In genomic region chr1:1293618-1294249, GRCh38 we compare ENCODE assay signal across 2 cellular contexts.
TF ChIP-seq lines count a peak whose summit lies in the region.

No MANE protein-coding gene starts in this region.

TF ChIP-seq in SK-N-SH, 30 proteins besides CTCF, POLR2A, EP300 and RAD21 (continued from another document):
- TF ChIP-seq IRF3 (IDR thresholded peaks at IDR 0.05; ENCODE audit: low read depth, low read length), result no peak
- no peak for TF ChIP-seq TAF1 (IDR thresholded peaks at IDR 0.05; ENCODE audit: borderline replicate concordance, low read depth, low read length)
- no peak for TF ChIP-seq FOXJ3 (CRISPR knock-in tag; IDR thresholded peaks at IDR 0.05)
- TF ChIP-seq NRF1 (IDR thresholded peaks at IDR 0.05; ENCODE audit: low read depth, low read length), result no peak
- TF ChIP-seq FOSL2 (IDR thresholded peaks at IDR 0.05; ENCODE audit: borderline replicate concordance, low read depth), result no peak
- no peak for TF ChIP-seq MAX (IDR thresholded peaks at IDR 0.05; ENCODE audit: low read depth)
- TF ChIP-seq YY1 (IDR thresholded peaks at IDR 0.05; ENCODE audit: low read depth), result no peak
- TF ChIP-seq JUND (IDR thresholded peaks at IDR 0.05), result no peak
- no peak for TF ChIP-seq ZBTB33 (IDR thresholded peaks at IDR 0.05; ENCODE audit: borderline replicate concordance, low read depth)
- no peak for TF ChIP-seq ELF1 (IDR thresholded peaks at IDR 0.05)
- TF ChIP-seq NFIC (IDR thresholded peaks at IDR 0.05; ENCODE audit: borderline replicate concordance), result no peak
- TF ChIP-seq SMC3 (IDR thresholded peaks at IDR 0.05; ENCODE audit: low read depth, low read length), result no peak
- TF ChIP-seq REST (IDR thresholded peaks at IDR 0.05; ENCODE audit: low read depth, low read length), result no peak
- no peak for TF ChIP-seq CHD2 (IDR thresholded peaks at IDR 0.05; ENCODE audit: low read length, partially characterized antibody)
- no peak for TF ChIP-seq TEAD4 (IDR thresholded peaks at IDR 0.05; ENCODE audit: borderline replicate concordance, insufficient read depth)
- TF ChIP-seq GABPA (IDR thresholded peaks at IDR 0.05; ENCODE audit: low read depth), result no peak
- TF ChIP-seq PBX3 (IDR thresholded peaks at IDR 0.05), result no peak

TF ChIP-seq in SK-N-SH treated with all-trans-retinoic acid at 6 μM for 48 hours, 23 proteins besides CTCF, POLR2A, EP300 and RAD21 (continued from another document):
- TF ChIP-seq ZC3H10 (CRISPR knock-in tag; IDR thresholded peaks at IDR 0.05) (no peak), ZNF70 (CRISPR knock-in tag; IDR thresholded peaks at IDR 0.05) (no peak)
